ENCODE assay signal across 8 cellular contexts in genomic region chr7:44922351-44922694, GRCh38. TPM values are rescaled to one million over a fixed set of nuclear protein-coding genes. Genes with fewer than 3 reads are reported as not detected.
DNase-seq lines count a peak whose midpoint lies in the region; ATAC-seq, FAIRE-seq and TF ChIP-seq lines count a peak whose summit lies in the region.
"Had no signal": no experiment of that assay in that cellular context is flagged by ENCODE, and none has a peak within 500 bp of the region (broad histone marks: within the 10 kb centered on the region; RNA-seq: fewer than 3 reads in every experiment).

No MANE protein-coding gene starts in this region.

- POLR2A ChIA-PET in CD8-positive, alpha-beta T cell (lab: Charles Lee): interaction anchor here (0.6 to 1.9 kb wide), 4 partner anchors 10 to 66 kb away, joined by 3 to 5 read pairs (median 4); partner anchors contain the start of gene PURB

- no peak overlapping the region for H3K27ac Mint-ChIP-seq in CD8-positive, alpha-beta T cell
- H3K27ac Mint-ChIP-seq in activated T-helper 17 cell treated with anti-CD3 and anti-CD28 coated beads, Interleukin-2, amount 50 U/mL, for 72 hours: peak overlapping the region; percentile 83
- H3K27ac Mint-ChIP-seq in activated T-cell treated with anti-CD3 and anti-CD28 coated beads, Interleukin-2, amount 50 U/mL, for 24 hours: no peak overlapping the region

- DNase-seq in CD8-positive, alpha-beta T cell: no peak
- DNase-seq in pancreas (no peak), AML-193 (lab: John Stamatoyannopoulos, UW) (no peak), HTR-8/SVneo (ENCODE audit: insufficient read length, low spot score) (no peak)
- no peak for DNase-seq in activated T-cell treated with anti-CD3 and anti-CD28 coated beads, Interleukin-2, amount 50 U/mL, for 24 hours

- ATAC-seq in CD8-positive, alpha-beta T cell: peak; percentile 29
- ATAC-seq in HG03159 (IDR thresholded peaks at IDR 0.05; ENCODE audit: unreplicated experiment) (peak; percentile 10), pancreas (peak in 3 of 4 donors; percentile 11 to 50 (median 14))
- peak; percentile 20 for ATAC-seq in activated T-helper 17 cell treated with anti-CD3 and anti-CD28 coated beads, Interleukin-2, amount 50 U/mL, for 72 hours (replicated peaks)

- peaks cover 3% of the 10 kb centered on the region for H3K27me3 Mint-ChIP-seq in CD8-positive, alpha-beta T cell (ENCODE audit: low read depth)
- peaks cover 3% of the 10 kb centered on the region for H3K27me3 Mint-ChIP-seq in activated T-helper 17 cell treated with anti-CD3 and anti-CD28 coated beads, Interleukin-2, amount 50 U/mL, for 72 hours
- H3K27me3 Mint-ChIP-seq in activated T-cell treated with anti-CD3 and anti-CD28 coated beads, Interleukin-2, amount 50 U/mL, for 24 hours: no peaks in the 10 kb centered on the region

- 52 to 55% methylated on average over 8 of the region's 8 CpGs for WGBS in pancreas, 2 donors

- H3K9me3 ChIP-seq in CD8-positive, alpha-beta T cell (ENCODE audit: low read length): no peaks in the 10 kb centered on the region
- H3K9me3 ChIP-seq in pancreas: no peaks in the 10 kb centered on the region

- no peaks in the 10 kb centered on the region for H3K9me3 Mint-ChIP-seq in CD8-positive, alpha-beta T cell
- no peaks in the 10 kb centered on the region for H3K9me3 Mint-ChIP-seq in activated T-helper 17 cell treated with anti-CD3 and anti-CD28 coated beads, Interleukin-2, amount 50 U/mL, for 72 hours
- no peaks in the 10 kb centered on the region for H3K9me3 Mint-ChIP-seq in activated T-cell treated with anti-CD3 and anti-CD28 coated beads, Interleukin-2, amount 50 U/mL, for 24 hours

- H3K36me3 Mint-ChIP-seq in CD8-positive, alpha-beta T cell: no peaks in the 10 kb centered on the region
- no peaks in the 10 kb centered on the region for H3K36me3 Mint-ChIP-seq in activated T-helper 17 cell treated with anti-CD3 and anti-CD28 coated beads, Interleukin-2, amount 50 U/mL, for 72 hours (ENCODE audit: low read depth)
- no peaks in the 10 kb centered on the region for H3K36me3 Mint-ChIP-seq in activated T-cell treated with anti-CD3 and anti-CD28 coated beads, Interleukin-2, amount 50 U/mL, for 24 hours (ENCODE audit: low read depth)

- no peak for FAIRE-seq in pancreas (lab: Jason Lieb, UNC)
- no peak for FAIRE-seq in HTR-8/SVneo (lab: Jason Lieb, UNC)

- peaks cover 5% of the 10 kb centered on the region for H3K4me1 Mint-ChIP-seq in CD8-positive, alpha-beta T cell (ENCODE audit: low read depth)
- H3K4me1 Mint-ChIP-seq in activated T-helper 17 cell treated with anti-CD3 and anti-CD28 coated beads, Interleukin-2, amount 50 U/mL, for 72 hours: peaks cover 5% of the 10 kb centered on the region
- H3K4me1 Mint-ChIP-seq in activated T-cell treated with anti-CD3 and anti-CD28 coated beads, Interleukin-2, amount 50 U/mL, for 24 hours (ENCODE audit: low read depth): peaks cover 19% of the 10 kb centered on the region

- H3K27me3 ChIP-seq in CD8-positive, alpha-beta T cell (ENCODE audit: insufficient read depth, low read length): no peaks in the 10 kb centered on the region
- no peaks in the 10 kb centered on the region for H3K27me3 ChIP-seq in pancreas

- peak; percentile 13 for TF ChIP-seq CTCF in CD8-positive, alpha-beta T cell (IDR thresholded peaks at IDR 0.05)
- no peak for TF ChIP-seq CTCF in pancreas (IDR thresholded peaks at IDR 0.05)

- no peak overlapping the region for H3K4me3 ChIP-seq in CD8-positive, alpha-beta T cell (ENCODE audit: low read depth, low read length)
- H3K4me3 ChIP-seq in pancreas: no peak overlapping the region
- H3K4me3 ChIP-seq: lung had no signal

- H3K4me1 ChIP-seq in CD8-positive, alpha-beta T cell (ENCODE audit: insufficient read depth, low read length): no peaks in the 10 kb centered on the region
- H3K4me1 ChIP-seq in pancreas: no peaks in the 10 kb centered on the region

- no peak overlapping the region for H3K27ac ChIP-seq in CD8-positive, alpha-beta T cell (ENCODE audit: low read depth, low read length)
- H3K27ac ChIP-seq in pancreas: no peak overlapping the region

- H3K36me3 ChIP-seq in CD8-positive, alpha-beta T cell (ENCODE audit: insufficient read depth, low read length): no peaks in the 10 kb centered on the region
- H3K36me3 ChIP-seq in pancreas: no peaks in the 10 kb centered on the region

- intact Hi-C loops in CD8-positive, alpha-beta T cell (cut with DNase I, micrococcal nuclease): loop anchor here (1.0 to 5.0 kb wide), 5 partner anchors 31 to 334 kb away; no protein-coding TSS in a partner anchor
- intact Hi-C loops in pancreas (cut with DNase I): loop anchor here in 2 of 3 donors (5.0 to 10.0 kb wide), 3 partner anchors 65 to 338 kb away; partner anchors contain the start of gene TMED4 (in 1 of the 2)

- CTCF ChIA-PET in CD8-positive, alpha-beta T cell (lab: Charles Lee): interaction anchor here (0.6 to 13.1 kb wide), 20 partner anchors 10 to 988 kb away, joined by 3 to 191 read pairs (median 4); partner anchors contain the start of genes DDX56, H2AZ2 and PURB

- no peak overlapping the region for H3K4me3 Mint-ChIP-seq in CD8-positive, alpha-beta T cell
- H3K4me3 Mint-ChIP-seq in activated T-helper 17 cell treated with anti-CD3 and anti-CD28 coated beads, Interleukin-2, amount 50 U/mL, for 72 hours: no peak overlapping the region
- H3K4me3 Mint-ChIP-seq in activated T-cell treated with anti-CD3 and anti-CD28 coated beads, Interleukin-2, amount 50 U/mL, for 24 hours: no peak overlapping the region

RNA-seq across cellular contexts. Expression of gene PURB, which starts 37.0 kb away (rescaled TPM):
- total RNA-seq in CD8-positive, alpha-beta T cell: 10 to 100 TPM; 16.3 to 16.5 TPM
- 10 to 100 TPM; 22.5 to 24.5 TPM for total RNA-seq in activated T-helper 17 cell treated with anti-CD3 and anti-CD28 coated beads, Interleukin-2, amount 50 U/mL, for 72 hours
- 10 to 100 TPM in 2 of 6 donors, 1 to 10 TPM in 4; 6.6 to 14.7 (median 8.6) TPM for total RNA-seq in pancreas
- polyA plus RNA-seq in pancreas: 1 to 10 TPM; 3.6 to 8.0 TPM

RNA-seq across cellular contexts. Expression of gene MYO1G, which starts 56.5 kb away (rescaled TPM):
- 100 to 1,000 TPM; 142 to 143 TPM for total RNA-seq in CD8-positive, alpha-beta T cell
- 100 to 1,000 TPM; 316 to 649 TPM for total RNA-seq in activated T-helper 17 cell treated with anti-CD3 and anti-CD28 coated beads, Interleukin-2, amount 50 U/mL, for 72 hours
- 1 to 10 TPM in 4 of 6 donors, under 1 TPM in 2; 0.28 to 3.1 (median 1.1) TPM for total RNA-seq in pancreas
- 1 to 10 TPM; 1.1 to 1.5 TPM for polyA plus RNA-seq in pancreas

Comparison
In these comparisons a context has a peak if more than half of its experiments do, and no peak if none do; other contexts are left out.
1. RNA of gene MYO1G, which starts 56.5 kb away (total RNA-seq): 316 to 649 TPM in activated T-helper 17 cell treated with anti-CD3 and anti-CD28 coated beads, Interleukin-2, amount 50 U/mL, for 72 hours and 142 to 143 TPM in CD8-positive, alpha-beta T cell; 0.28 to 3.1 TPM in pancreas; every median in the first group is over 10 times any median in the second.
2. Peak in every context shown above with its lines, with median percentiles within 50 percentile points of each other: ATAC-seq.